In genomic region chr19:51014242-51014641, GRCh38 we compare ENCODE assay signal across 1 cellular context.
TF ChIP-seq lines count a peak whose summit lies in the region.

No MANE protein-coding gene starts in this region.

TF ChIP-seq in HepG2, 621 proteins besides CTCF, POLR2A, EP300 and RAD21:
- TF ChIP-seq ZMYM3 (CRISPR knock-in tag; IDR thresholded peaks at IDR 0.05) (peak; percentile 30; the same call in 1 of the 2 replicates), ZNF629 (CRISPR knock-in tag; conservative IDR thresholded peaks at IDR 0.05) (peak; percentile 64), MED8 (CRISPR knock-in tag; IDR thresholded peaks at IDR 0.05; ENCODE audit: insufficient replicate concordance) (no peak), ZNF768 (CRISPR knock-in tag; IDR thresholded peaks at IDR 0.05) (peak; percentile 60)
